In genomic region chr22:31647066-31647465, GRCh38 we compare ENCODE assay signal across 15 cellular contexts. TPM values are rescaled to one million over a fixed set of nuclear protein-coding genes. Genes with fewer than 3 reads are reported as not detected.
DNase-seq lines count a peak whose midpoint lies in the region; ATAC-seq and TF ChIP-seq lines count a peak whose summit lies in the region.
"Had no signal": no experiment of that assay in that cellular context is flagged by ENCODE, and none has a peak within 500 bp of the region (broad histone marks: within the 10 kb centered on the region; RNA-seq: fewer than 3 reads in every experiment).

No MANE protein-coding gene starts in this region.

- H3K27me3 ChIP-seq in SJSA1 (replicated peaks) = no peaks in the 10 kb centered on the region
- H3K27me3 ChIP-seq in esophagus squamous epithelium = no peaks in the 10 kb centered on the region
- no peaks in the 10 kb centered on the region for H3K27me3 ChIP-seq in upper lobe of left lung

- H3K4me1 ChIP-seq in SJSA1 (replicated peaks) = peaks cover 49% of the 10 kb centered on the region
- peaks cover 0 to 64% (median 34%) of the 10 kb centered on the region in 3 donors for H3K4me1 ChIP-seq in esophagus squamous epithelium
- H3K4me1 ChIP-seq in upper lobe of left lung = peaks cover 8 to 24% (median 14%) of the 10 kb centered on the region in 4 donors

- H3K4me3 ChIP-seq in SJSA1 (no peak overlapping the region), esophagus squamous epithelium (no peak overlapping the region), upper lobe of left lung (no peak overlapping the region)

- DNase-seq in activated T-cell treated with anti-CD3 and anti-CD28 coated beads, Interleukin-2, amount 50 U/mL, for 24 hours = no peak
- DNase-seq in activated T-cell treated with anti-CD3 and anti-CD28 coated beads for 4 hours (no peak), SJSA1 (ENCODE audit: low read depth in 1 of 2, low spot score in 2 of 2) (peak in 1 of 2 experiments; percentile 28), esophagus squamous epithelium (lab: John Stamatoyannopoulos, UW) (no peak), NCI-H187 (lab: John Stamatoyannopoulos, UW) (no peak), upper lobe of left lung (no peak)
- no peak for DNase-seq in activated CD8-positive, alpha-beta memory T cell treated with anti-CD3 and anti-CD28 coated beads, Interleukin-2, amount 10 ng/mL, durations not matched to agents 7 days and 5 days
- DNase-seq: COR-L47, GOT3, KG1, NCI-H1417 treated with DMSO at 0.1 percent for 48 hours, NCI-H510A, right cardiac atrium had no signal

- 38 to 76% methylated on average over 3 of the region's 3 CpGs for WGBS in esophagus squamous epithelium, 2 donors
- WGBS in upper lobe of left lung, 2 donors = 96% methylated on average over 3 of the region's 3 CpGs

- no peaks in the 10 kb centered on the region for H3K27me3 Mint-ChIP-seq in activated T-cell treated with anti-CD3 and anti-CD28 coated beads, Interleukin-2, amount 50 U/mL, for 24 hours
- no peaks in the 10 kb centered on the region for H3K27me3 Mint-ChIP-seq in stimulated activated memory B cell treated with anti-CD40 and anti-IgM and Interleukin-4, amounts not matched to agents 10 μg/mL and 1 μg/mL and 100 μg/mL, for 72 hours
- no peaks in the 10 kb centered on the region for H3K27me3 Mint-ChIP-seq in activated CD8-positive, alpha-beta memory T cell treated with anti-CD3 and anti-CD28 coated beads, Interleukin-2, amount 10 ng/mL, durations not matched to agents 7 days and 5 days
- H3K27me3 Mint-ChIP-seq: naive thymus-derived CD8-positive, alpha-beta T cell had no signal

- H3K4me1 Mint-ChIP-seq in activated T-cell treated with anti-CD3 and anti-CD28 coated beads, Interleukin-2, amount 50 U/mL, for 24 hours (ENCODE audit: low read depth) = peaks cover 59% of the 10 kb centered on the region
- H3K4me1 Mint-ChIP-seq in stimulated activated memory B cell treated with anti-CD40 and anti-IgM and Interleukin-4, amounts not matched to agents 10 μg/mL and 1 μg/mL and 100 μg/mL, for 72 hours = peaks cover 35% of the 10 kb centered on the region
- H3K4me1 Mint-ChIP-seq in activated CD8-positive, alpha-beta memory T cell treated with anti-CD3 and anti-CD28 coated beads, Interleukin-2, amount 10 ng/mL, durations not matched to agents 7 days and 5 days = peaks cover 30% of the 10 kb centered on the region

- H3K27ac Mint-ChIP-seq in activated T-cell treated with anti-CD3 and anti-CD28 coated beads, Interleukin-2, amount 50 U/mL, for 24 hours = peak overlapping the region; percentile 92
- H3K27ac Mint-ChIP-seq in stimulated activated memory B cell treated with anti-CD40 and anti-IgM and Interleukin-4, amounts not matched to agents 10 μg/mL and 1 μg/mL and 100 μg/mL, for 72 hours = peak overlapping the region; percentile 68
- no peak overlapping the region for H3K27ac Mint-ChIP-seq in activated CD8-positive, alpha-beta memory T cell treated with anti-CD3 and anti-CD28 coated beads, Interleukin-2, amount 10 ng/mL, durations not matched to agents 7 days and 5 days

- peak overlapping the region; percentile 98 for H3K27ac ChIP-seq in SJSA1
- H3K27ac ChIP-seq in esophagus squamous epithelium = peak overlapping the region; percentile 72 to 82 (median 75)
- H3K27ac ChIP-seq in upper lobe of left lung = peak overlapping the region in 2 of 4 donors; percentile 8 to 22

- H3K36me3 Mint-ChIP-seq in activated T-cell treated with anti-CD3 and anti-CD28 coated beads, Interleukin-2, amount 50 U/mL, for 24 hours (ENCODE audit: low read depth) = peaks cover 63% of the 10 kb centered on the region
- H3K36me3 Mint-ChIP-seq in stimulated activated memory B cell treated with anti-CD40 and anti-IgM and Interleukin-4, amounts not matched to agents 10 μg/mL and 1 μg/mL and 100 μg/mL, for 72 hours = peaks cover 13% of the 10 kb centered on the region
- peaks cover 26% of the 10 kb centered on the region for H3K36me3 Mint-ChIP-seq in activated CD8-positive, alpha-beta memory T cell treated with anti-CD3 and anti-CD28 coated beads, Interleukin-2, amount 10 ng/mL, durations not matched to agents 7 days and 5 days

- no peak for TF ChIP-seq CTCF in esophagus squamous epithelium (IDR thresholded peaks at IDR 0.05)
- no peak for TF ChIP-seq CTCF in upper lobe of left lung (IDR thresholded peaks at IDR 0.05)

- no peaks in the 10 kb centered on the region for H3K9me3 ChIP-seq in SJSA1 (replicated peaks)
- no peaks in the 10 kb centered on the region for H3K9me3 ChIP-seq in esophagus squamous epithelium
- H3K9me3 ChIP-seq in upper lobe of left lung = no peaks in the 10 kb centered on the region

- H3K4me3 Mint-ChIP-seq in activated T-cell treated with anti-CD3 and anti-CD28 coated beads, Interleukin-2, amount 50 U/mL, for 24 hours = peak overlapping the region; percentile 27
- no peak overlapping the region for H3K4me3 Mint-ChIP-seq in stimulated activated memory B cell treated with anti-CD40 and anti-IgM and Interleukin-4, amounts not matched to agents 10 μg/mL and 1 μg/mL and 100 μg/mL, for 72 hours
- H3K4me3 Mint-ChIP-seq in activated CD8-positive, alpha-beta memory T cell treated with anti-CD3 and anti-CD28 coated beads, Interleukin-2, amount 10 ng/mL, durations not matched to agents 7 days and 5 days = no peak overlapping the region
- H3K4me3 Mint-ChIP-seq: naive thymus-derived CD8-positive, alpha-beta T cell had no signal

- H3K36me3 ChIP-seq in SJSA1 (peaks cover 34% of the 10 kb centered on the region), esophagus squamous epithelium (peaks cover 0 to 79% (median 0%) of the 10 kb centered on the region in 3 donors), upper lobe of left lung (peaks cover 0 to 39% (median 10%) of the 10 kb centered on the region in 4 donors)

- ATAC-seq in stimulated activated memory B cell treated with anti-CD40 and anti-IgM and Interleukin-4, amounts not matched to agents 10 μg/mL and 1 μg/mL and 100 μg/mL, for 72 hours = no peak
- no peak for ATAC-seq in activated CD8-positive, alpha-beta memory T cell treated with anti-CD3 and anti-CD28 coated beads, Interleukin-2, amount 10 ng/mL, durations not matched to agents 7 days and 5 days
- no peak for ATAC-seq in upper lobe of left lung (ENCODE audit: low FRiP score in 2 of 2)
- ATAC-seq: naive thymus-derived CD8-positive, alpha-beta T cell; right cardiac atrium had no signal

- TF ChIP-seq POLR2A in esophagus squamous epithelium (IDR thresholded peaks at IDR 0.05) = no peak
- no peak for TF ChIP-seq POLR2A in upper lobe of left lung (IDR thresholded peaks at IDR 0.05)

- CTCF ChIA-PET in activated CD8-positive, alpha-beta memory T cell treated with anti-CD3 and anti-CD28 coated beads, Interleukin-2, amount 10 ng/mL, durations not matched to agents 7 days and 5 days (lab: Charles Lee) = interaction anchor here (1.0 to 1.2 kb wide), 2 partner anchors 13 to 16 kb away, joined by 3 read pairs; no protein-coding TSS in a partner anchor

- TF ChIP-seq EP300 in upper lobe of left lung (IDR thresholded peaks at IDR 0.05) = no peak

- intact Hi-C loops in esophagus squamous epithelium (cut with DNase I) = no loop called here

- no peaks in the 10 kb centered on the region for H3K9me3 Mint-ChIP-seq in activated T-cell treated with anti-CD3 and anti-CD28 coated beads, Interleukin-2, amount 50 U/mL, for 24 hours
- no peaks in the 10 kb centered on the region for H3K9me3 Mint-ChIP-seq in stimulated activated memory B cell treated with anti-CD40 and anti-IgM and Interleukin-4, amounts not matched to agents 10 μg/mL and 1 μg/mL and 100 μg/mL, for 72 hours
- no peaks in the 10 kb centered on the region for H3K9me3 Mint-ChIP-seq in activated CD8-positive, alpha-beta memory T cell treated with anti-CD3 and anti-CD28 coated beads, Interleukin-2, amount 10 ng/mL, durations not matched to agents 7 days and 5 days (ENCODE audit: low read depth)
- H3K9me3 Mint-ChIP-seq: naive thymus-derived CD8-positive, alpha-beta T cell had no signal

RNA-seq across cellular contexts. Expression of gene PISD, which starts 14.9 kb away (rescaled TPM):
- 22.4 and 33.1 TPM in 2 replicates for total RNA-seq in SJSA1 (2014; rRNA removed; shearing (Covaris generic))
- total RNA-seq in esophagus squamous epithelium = 10 to 100 TPM; 21.4 to 34.0 (median 30.6) TPM
- 10 to 100 TPM; 34.7 to 40.0 TPM for total RNA-seq in activated CD8-positive, alpha-beta memory T cell treated with anti-CD3 and anti-CD28 coated beads, Interleukin-2, amount 10 ng/mL, durations not matched to agents 7 days and 5 days
- total RNA-seq in upper lobe of left lung = 10 to 100 TPM; 18.4 to 81.8 (median 53.9) TPM
